23 cellular contexts compared by ENCODE assay signal in genomic region chr22:48868554-48868953, GRCh38.
DNase-seq lines count a peak whose midpoint lies in the region; ATAC-seq, FAIRE-seq and TF ChIP-seq lines count a peak whose summit lies in the region.
"Had no signal": no experiment of that assay in that cellular context is flagged by ENCODE, and none has a peak within 500 bp of the region (broad histone marks: within the 10 kb centered on the region; RNA-seq: fewer than 3 reads in every experiment).

No MANE protein-coding gene starts in this region.

- 43 to 61% (median 57%) methylated on average over 5 to 6 of the region's 6 CpGs for WGBS in heart left ventricle, 4 donors
- WGBS in spleen, 5 donors: 21 to 65% (median 56%) methylated on average over 4 to 6 of the region's 6 CpGs
- no CpG with 5 or more reads among the region's 6 CpGs for WGBS in neuronal stem cell (ENCODE audit: extremely low coverage in 2 of 2, insufficient read length in 2 of 2, insufficient replicate concordance in 1 of 2), 2 donors

- no peak overlapping the region for H3K9ac ChIP-seq in neuronal stem cell (ENCODE audit: low read depth, low read length, poor library complexity)
- H3K9ac ChIP-seq: BLaER1 treated with 17β-estradiol and CSF1 and Interleukin-3, amounts not matched to agents 10 nM and 100 nM; GM23248 had no signal

- H3K4ac ChIP-seq in neuronal stem cell (ENCODE audit: low read length): no peak overlapping the region

- H3K4me3 Mint-ChIP-seq in chondrocyte (ENCODE audit: unreplicated experiment): no peak overlapping the region
- H3K4me3 Mint-ChIP-seq: CD4-positive, alpha-beta T cell had no signal

- peaks cover 22% of the 10 kb centered on the region for H3K27me3 Mint-ChIP-seq in chondrocyte (ENCODE audit: low read depth)

- no peak overlapping the region for H3K18ac ChIP-seq in neuronal stem cell (ENCODE audit: low read length)

- no peak overlapping the region for H2BK120ac ChIP-seq in neuronal stem cell (ENCODE audit: low read depth, low read length)

- no peak for TF ChIP-seq POLR2A in heart left ventricle (IDR thresholded peaks at IDR 0.05)
- no peak for TF ChIP-seq POLR2A in spleen (IDR thresholded peaks at IDR 0.05)

- H3K27ac Mint-ChIP-seq in chondrocyte (ENCODE audit: unreplicated experiment): no peak overlapping the region
- H3K27ac Mint-ChIP-seq: CD4-positive, alpha-beta T cell had no signal

- no peak overlapping the region for H2AFZ ChIP-seq in neuronal stem cell (ENCODE audit: low read length)
- H2AFZ ChIP-seq: GM23248, PC-9 had no signal

- no peak overlapping the region for H3K14ac ChIP-seq in neuronal stem cell (ENCODE audit: low read length)

- no peak overlapping the region for H2AK5ac ChIP-seq in neuronal stem cell (ENCODE audit: low read depth, low read length)

- no peaks in the 10 kb centered on the region for H3K36me3 Mint-ChIP-seq in chondrocyte (ENCODE audit: low read depth)

- H3K23ac ChIP-seq in neuronal stem cell (ENCODE audit: low read depth, low read length, poor library complexity): no peak overlapping the region

- H3K9me3 Mint-ChIP-seq in chondrocyte (ENCODE audit: low read depth): no peaks in the 10 kb centered on the region

- no peaks in the 10 kb centered on the region for H3K4me1 Mint-ChIP-seq in chondrocyte (ENCODE audit: low read depth)

- H2BK15ac ChIP-seq in neuronal stem cell (ENCODE audit: low read length): no peak overlapping the region

- no peak overlapping the region for H3K4me2 ChIP-seq in neuronal stem cell (ENCODE audit: insufficient read depth, low read length, poor library complexity, severe bottlenecking)
- H3K4me2 ChIP-seq: BLaER1 treated with 17β-estradiol and CSF1 and Interleukin-3, amounts not matched to agents 10 nM and 100 nM; PC-9 had no signal

- no peak overlapping the region for H2BK5ac ChIP-seq in neuronal stem cell (ENCODE audit: low read length)

- no peak overlapping the region for H4K91ac ChIP-seq in neuronal stem cell (ENCODE audit: low read depth, low read length, poor library complexity)

- peak; percentile 33 for DNase-seq in cardiac septum (ENCODE audit: low spot score)
- DNase-seq in heart left ventricle: no peak
- peak; percentile 30 for DNase-seq in RWPE2 (ENCODE audit: low spot score)
- peak; percentile 40 for DNase-seq in chondrocyte (ENCODE audit: low spot score)
- DNase-seq in spleen: peak; percentile 47
- DNase-seq in neuronal stem cell (ENCODE audit: low spot score): no peak
- no peak for DNase-seq in HTR-8/SVneo (ENCODE audit: insufficient read length, low spot score)
- DNase-seq: AML-193; CD4-positive, alpha-beta T cell; DMS53; GM23248; KBM-7; MV-4-11; NCI-H1105; NCI-H1694; NCI-H2029 treated with DMSO at 0.1 percent for 48 hours; NCI-H526 treated with DMSO at 0.1 percent for 48 hours; PC-9; SHP77 treated with DMSO at 0.1 percent for 48 hours had no signal

- H3K79me1 ChIP-seq in neuronal stem cell (ENCODE audit: low read depth, low read length): no peaks in the 10 kb centered on the region

- H3K4me3 ChIP-seq in heart left ventricle (no peak overlapping the region), RWPE2 (ENCODE audit: severe bottlenecking) (no peak overlapping the region), spleen (no peak overlapping the region), neuronal stem cell (ENCODE audit: low read length in 2 of 2) (no peak overlapping the region)
- H3K4me3 ChIP-seq: BLaER1 treated with 17β-estradiol and CSF1 and Interleukin-3, amounts not matched to agents 10 nM and 100 nM; GM23248; PC-9 had no signal

- intact Hi-C loops in cardiac septum (cut with DNase I): no loop called here
- intact Hi-C loops in heart left ventricle (cut with DNase I): no loop called here
- intact Hi-C loops in spleen (cut with DNase I; ENCODE audit: low total_unique reads): no loop called here

- H3K36me3 ChIP-seq in heart left ventricle (no peaks in the 10 kb centered on the region), RWPE2 (ENCODE audit: low read depth) (no peaks in the 10 kb centered on the region), spleen (no peaks in the 10 kb centered on the region), neuronal stem cell (replicated peaks in 1 of 2; ENCODE audit: control insufficient read depth in 2 of 2, insufficient read depth in 2 of 2, low read length in 2 of 2) (no peaks in the 10 kb centered on the region)
- H3K36me3 ChIP-seq: BLaER1 treated with 17β-estradiol and CSF1 and Interleukin-3, amounts not matched to agents 10 nM and 100 nM had no signal

- no peak for TF ChIP-seq CTCF in heart left ventricle (IDR thresholded peaks at IDR 0.05)
- no peak for TF ChIP-seq CTCF in RWPE2 (IDR thresholded peaks at IDR 0.05; ENCODE audit: poor library complexity, severe bottlenecking)
- TF ChIP-seq CTCF in chondrocyte (IDR thresholded peaks at IDR 0.05): no peak
- TF ChIP-seq CTCF in spleen (IDR thresholded peaks at IDR 0.05 in 8 of 11, conservative IDR thresholded peaks at IDR 0.05 in 3 of 11): no peak

- no peak overlapping the region for H3K27ac ChIP-seq in heart left ventricle
- H3K27ac ChIP-seq in RWPE2 (ENCODE audit: poor library complexity, severe bottlenecking): no peak overlapping the region
- H3K27ac ChIP-seq in spleen: no peak overlapping the region
- no peak overlapping the region for H3K27ac ChIP-seq in neuronal stem cell (replicated peaks; ENCODE audit: low read length)
- H3K27ac ChIP-seq: BLaER1 treated with 17β-estradiol and CSF1 and Interleukin-3, amounts not matched to agents 10 nM and 100 nM; GM23248; PC-9 had no signal

- peaks cover 0 to 6% (median 0%) of the 10 kb centered on the region in 12 donors for H3K9me3 ChIP-seq in heart left ventricle
- peaks cover 2% of the 10 kb centered on the region for H3K9me3 ChIP-seq in RWPE2 (ENCODE audit: severe bottlenecking)
- H3K9me3 ChIP-seq in spleen: peaks cover 0 to 15% (median 7%) of the 10 kb centered on the region in 8 donors
- peaks cover 0 to 3% of the 10 kb centered on the region in 2 donors for H3K9me3 ChIP-seq in neuronal stem cell (replicated peaks in 1 of 2; ENCODE audit: control insufficient read depth in 2 of 2, insufficient read depth in 1 of 2, low read depth in 1 of 2, low read length in 2 of 2)

- no peak overlapping the region for H2BK12ac ChIP-seq in neuronal stem cell (ENCODE audit: low read length)

- ATAC-seq in heart left ventricle (no peak), RWPE2 (ENCODE audit: low read depth) (no peak)

- no peak overlapping the region for H4K8ac ChIP-seq in neuronal stem cell (ENCODE audit: low read depth, low read length)

- no peak for FAIRE-seq in HTR-8/SVneo (lab: Jason Lieb, UNC)
- FAIRE-seq: A204.1, D721Med, G401.6 had no signal

- H3K27me3 ChIP-seq in heart left ventricle (peaks cover 0 to 7% (median 0%) of the 10 kb centered on the region in 9 donors), RWPE2 (ENCODE audit: insufficient read depth, poor library complexity, severe bottlenecking) (peaks cover 16% of the 10 kb centered on the region), spleen (replicated peaks in 1 of 7) (peaks cover 0 to 61% (median 0%) of the 10 kb centered on the region in 7 donors), neuronal stem cell (ENCODE audit: control insufficient read depth in 3 of 3, insufficient read depth in 3 of 3, low read depth in 1 of 3, low read length in 3 of 3) (peaks cover 0 to 8% (median 0%) of the 10 kb centered on the region in 3 experiments)

- H3K4me1 ChIP-seq in heart left ventricle (no peaks in the 10 kb centered on the region), RWPE2 (ENCODE audit: insufficient read depth, poor library complexity, severe bottlenecking) (no peaks in the 10 kb centered on the region), spleen (no peaks in the 10 kb centered on the region), neuronal stem cell (ENCODE audit: control insufficient read depth in 2 of 2, insufficient read depth in 1 of 2, low read depth in 1 of 2, low read length in 2 of 2) (peaks cover 0 to 7% of the 10 kb centered on the region in 2 donors)

Comparison
In these comparisons a context has a peak if more than half of its experiments do, and no peak if none do; other contexts are left out.
1. DNase-seq: peak in cardiac septum (single experiment), RWPE2 (single experiment), chondrocyte (single experiment) and spleen (single experiment); none in heart left ventricle (0 of 5), neuronal stem cell (single experiment) and HTR-8/SVneo (single experiment).